ENCODE assay signal across 1 cellular context in the genomic region with DNA sequence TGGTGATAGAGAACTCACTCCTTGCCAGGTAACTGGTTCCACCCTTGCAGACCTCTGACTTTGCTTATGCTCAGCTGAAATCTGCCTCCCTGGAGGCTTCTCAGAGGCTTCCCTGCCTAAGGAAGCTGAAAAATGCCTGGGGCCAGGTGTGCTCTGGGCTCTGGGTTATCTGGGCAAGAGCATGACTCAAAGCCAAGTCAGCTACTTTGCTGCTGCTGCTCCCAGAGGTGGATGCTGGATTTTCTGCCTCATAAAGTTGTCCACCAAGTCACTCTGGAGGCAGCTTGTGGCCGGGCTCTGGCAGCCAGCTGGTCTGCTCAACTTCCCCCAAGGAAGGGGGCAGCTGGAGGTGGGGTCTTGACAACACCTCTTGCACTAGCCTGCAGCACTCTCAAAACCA.
TF ChIP-seq lines count a peak whose summit lies in the region.

No MANE protein-coding gene starts in this region.

TF ChIP-seq in IMR-90, 13 proteins besides CTCF, POLR2A, EP300 and RAD21 (continued from another document):
- no peak for TF ChIP-seq CHD1 (IDR thresholded peaks at IDR 0.05; ENCODE audit: low read depth, low read length)
- TF ChIP-seq BHLHE40 (IDR thresholded peaks at IDR 0.05; ENCODE audit: low read depth, low read length): no peak
- no peak for TF ChIP-seq CEBPB (IDR thresholded peaks at IDR 0.05; ENCODE audit: low read depth, low read length)
